Comparison of ENCODE assay signal across 8 cellular contexts in the genomic region with DNA sequence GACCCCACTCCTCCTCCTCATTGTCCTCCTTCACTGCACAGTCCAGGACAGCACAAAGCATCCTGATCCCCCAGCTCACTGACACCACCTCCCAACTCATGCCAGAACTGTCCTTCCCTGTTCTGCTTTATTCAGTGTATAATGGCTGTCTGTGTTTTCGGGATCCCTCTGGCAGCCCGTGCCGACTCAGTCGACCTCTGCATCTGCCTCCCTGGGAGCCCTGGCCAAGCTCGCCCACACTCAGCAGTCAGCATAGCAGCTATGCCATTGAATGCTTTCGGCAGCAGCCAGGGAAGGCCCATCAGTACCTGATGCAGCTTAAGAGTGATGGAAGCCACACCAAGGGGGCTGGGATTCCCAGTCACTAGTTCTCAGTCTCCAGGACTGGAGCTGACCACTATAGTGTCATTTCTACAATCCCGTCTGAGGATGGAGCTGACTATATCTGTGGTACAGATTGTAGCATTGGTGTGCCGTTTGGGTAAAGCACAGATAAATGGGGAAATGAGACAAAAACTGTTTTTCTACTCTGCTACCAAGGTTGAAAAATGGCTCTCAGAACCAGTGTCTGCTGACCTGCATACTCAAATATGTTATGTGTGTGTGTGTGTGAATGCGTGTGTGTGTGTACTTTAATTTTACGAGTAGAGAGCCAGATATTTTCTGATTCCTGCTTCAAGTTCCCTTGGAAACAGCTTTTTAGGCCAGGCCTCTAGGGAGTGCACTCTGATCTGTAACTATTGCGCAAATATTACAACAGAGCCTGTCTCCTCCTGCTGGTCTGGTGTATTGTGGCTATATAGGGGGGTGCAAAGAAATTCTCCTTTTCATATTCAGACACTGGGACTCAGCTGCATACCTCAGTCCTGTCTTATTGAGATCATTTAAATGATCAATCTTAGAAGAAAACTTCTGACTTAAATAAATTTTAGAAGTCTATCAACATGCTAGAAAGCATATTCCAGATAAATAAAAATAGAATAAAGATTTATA.
DNase-seq lines count a peak whose midpoint lies in the region; ATAC-seq and TF ChIP-seq lines count a peak whose summit lies in the region.

No MANE protein-coding gene starts in this region.

- no peak overlapping the region for H3K4me3 Mint-ChIP-seq in progenitor cell of endocrine pancreas (ENCODE audit: low read depth)

- peak; percentile 85 to 96 (median 93) for ATAC-seq in heart right ventricle
- no peak for ATAC-seq in HG03097 (IDR thresholded peaks at IDR 0.05; ENCODE audit: low FRiP score, unreplicated experiment)

- no peaks in the 10 kb centered on the region for H3K36me3 ChIP-seq in heart right ventricle

- no peak overlapping the region for H3K4me3 ChIP-seq in heart right ventricle

- H3K27me3 Mint-ChIP-seq in progenitor cell of endocrine pancreas, result peaks cover 31% of the 10 kb centered on the region

- DNase-seq in HT-29 (ENCODE audit: low spot score), result peak; percentile 13
- peak; percentile 97 for DNase-seq in SIG-M5 treated with dmso at 0.1 percent for 504 hours (lab: John Stamatoyannopoulos, UW; ENCODE audit: unreplicated experiment)
- peak in 1 of 2 donors; percentile 73 for DNase-seq in heart right ventricle
- DNase-seq in superior temporal gyrus (ENCODE audit: extremely low spot score), result peak; percentile 35
- DNase-seq in activated effector memory CD4-positive, alpha-beta T cell treated with anti-CD3 and anti-CD28 coated beads, Interleukin-2, amount 50 U/mL, for 16 hours, result no peak
- DNase-seq in progenitor cell of endocrine pancreas (ENCODE audit: low spot score, unreplicated experiment), result no peak
- DNase-seq in putamen (ENCODE audit: low spot score), result no peak

- peak overlapping the region; percentile 15 to 75 (median 54) for H3K27ac ChIP-seq in heart right ventricle

- no peak overlapping the region for H3K27ac Mint-ChIP-seq in progenitor cell of endocrine pancreas

- H3K9me3 ChIP-seq in heart right ventricle, result no peaks in the 10 kb centered on the region

- H3K27me3 ChIP-seq in heart right ventricle, result peaks cover 0 to 33% (median 11%) of the 10 kb centered on the region in 7 donors

- H3K4me1 ChIP-seq in heart right ventricle, result peaks cover 0 to 21% (median 10%) of the 10 kb centered on the region in 9 donors

- 51 to 60% methylated on average over 11 of the region's 11 CpGs for WGBS in heart right ventricle, 2 donors

- TF ChIP-seq CTCF in heart right ventricle (IDR thresholded peaks at IDR 0.05), result peak in 7 of 9 donors; percentile 13 to 57 (median 36)
- no peak for TF ChIP-seq CTCF in progenitor cell of endocrine pancreas (IDR thresholded peaks at IDR 0.05; ENCODE audit: unreplicated experiment)

- intact Hi-C loops in heart right ventricle (cut with DNase I), result no loop called here

- H3K4me1 Mint-ChIP-seq in progenitor cell of endocrine pancreas (ENCODE audit: low read depth), result peaks cover 17% of the 10 kb centered on the region

- H3K9me3 Mint-ChIP-seq in progenitor cell of endocrine pancreas (ENCODE audit: low read depth), result no peaks in the 10 kb centered on the region

- H3K36me3 Mint-ChIP-seq in progenitor cell of endocrine pancreas (ENCODE audit: insufficient read depth), result no peaks in the 10 kb centered on the region

Comparison
In these comparisons a context has a peak if more than half of its experiments do, and no peak if none do; other contexts are left out.
1. DNase-seq: peak in HT-29 (single experiment), SIG-M5 treated with dmso at 0.1 percent for 504 hours (single experiment) and superior temporal gyrus (single experiment); none in activated effector memory CD4-positive, alpha-beta T cell treated with anti-CD3 and anti-CD28 coated beads, Interleukin-2, amount 50 U/mL, for 16 hours (single experiment), progenitor cell of endocrine pancreas (single experiment) and putamen (single experiment).